8 cellular contexts compared by ENCODE assay signal in the genomic region with DNA sequence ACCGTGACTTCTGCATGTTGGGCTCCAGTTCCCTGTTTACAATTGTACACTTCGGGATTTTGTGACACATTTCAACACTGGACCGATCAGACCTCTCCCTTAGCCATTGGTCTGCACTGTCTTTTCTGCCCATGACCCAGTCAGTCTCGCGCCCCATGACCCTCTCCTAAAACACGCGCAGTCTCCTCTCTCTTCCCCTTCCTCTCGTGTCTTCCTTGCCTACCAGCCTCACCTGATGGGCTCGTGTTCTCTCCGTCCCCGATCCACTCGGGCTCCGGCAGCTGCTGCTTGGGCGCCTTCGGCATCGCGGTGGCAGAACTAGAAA. TPM values are rescaled to one million over a fixed set of nuclear protein-coding genes. Genes with fewer than 3 reads are reported as not detected.
DNase-seq lines count a peak whose midpoint lies in the region; ATAC-seq and TF ChIP-seq lines count a peak whose summit lies in the region.

No MANE protein-coding gene starts in this region.

- CTCF ChIA-PET in mammary epithelial cell (lab: Charles Lee; ENCODE audit: low non-redundant PET), result interaction anchor here (0.6 kb wide), 2 partner anchors 13 to 29 kb away, joined by 3 to 6 read pairs; no protein-coding TSS in a partner anchor

- H3K27ac ChIP-seq in BLaER1 (peak overlapping the region; percentile 91), mammary epithelial cell (ENCODE audit: insufficient read depth, low read depth, low read length) (peak overlapping the region; percentile 68), lower lobe of right lung (peak overlapping the region; percentile 90), uterus (peak overlapping the region; percentile 91 to 93)

- intact Hi-C loops in mammary epithelial cell (cut with micrococcal nuclease) (loop anchor here (1.0 kb wide), 1 partner anchor 14 kb away; a partner anchor contains a TSS), lower lobe of right lung (cut with DNase I) (no loop called here), uterus (cut with DNase I; ENCODE audit: low total_unique reads) (no loop called here)

- H3K4me1 ChIP-seq in BLaER1 (peaks cover 40% of the 10 kb centered on the region), mammary epithelial cell (ENCODE audit: insufficient read depth, low read length) (peaks cover 17% of the 10 kb centered on the region), lower lobe of right lung (peaks cover 41% of the 10 kb centered on the region), uterus (peaks cover 4 to 8% of the 10 kb centered on the region in 2 donors)

- no peak for TF ChIP-seq POLR2A in uterus (IDR thresholded peaks at IDR 0.05)

- DNase-seq in mammary epithelial cell (no peak), lower lobe of right lung (no peak), uterus (no peak), A172 (ENCODE audit: low spot score) (no peak), middle frontal gyrus (ENCODE audit: extremely low spot score, low spot score) (no peak)

- peak overlapping the region; percentile 91 for H3K9ac ChIP-seq in BLaER1
- peak overlapping the region; percentile 76 for H3K9ac ChIP-seq in mammary epithelial cell (ENCODE audit: insufficient read depth, low read length)

- in situ Hi-C loops in mammary epithelial cell (cut with MboI; ENCODE audit: low sequenced_read_pairs in 2 of 2), result no loop called here

- H3K27me3 ChIP-seq in BLaER1 (no peaks in the 10 kb centered on the region), mammary epithelial cell (ENCODE audit: insufficient read depth, low read length) (no peaks in the 10 kb centered on the region), lower lobe of right lung (ENCODE audit: low read depth) (no peaks in the 10 kb centered on the region), uterus (no peaks in the 10 kb centered on the region)

- peaks cover 44% of the 10 kb centered on the region for H3K79me2 ChIP-seq in mammary epithelial cell (ENCODE audit: insufficient read depth, low read length)

- H3K36me3 ChIP-seq in BLaER1 (peaks cover 30% of the 10 kb centered on the region), mammary epithelial cell (ENCODE audit: insufficient read depth, low read length) (peaks cover 3% of the 10 kb centered on the region), lower lobe of right lung (no peaks in the 10 kb centered on the region), uterus (no peaks in the 10 kb centered on the region)

- H3K4me2 ChIP-seq in BLaER1 (peak overlapping the region; percentile 92), mammary epithelial cell (ENCODE audit: insufficient read depth, low read depth, low read length) (peak overlapping the region; percentile 98)

- TF ChIP-seq CTCF in mammary epithelial cell (conservative IDR thresholded peaks at IDR 0.05 in 1 of 2, IDR thresholded peaks at IDR 0.05 in 1 of 2; ENCODE audit: extremely low read depth in 1 of 2, insufficient read depth in 1 of 2, low read depth in 1 of 2, low read length in 2 of 2), result no peak
- TF ChIP-seq CTCF in lower lobe of right lung (IDR thresholded peaks at IDR 0.05), result no peak
- no peak for TF ChIP-seq CTCF in uterus (IDR thresholded peaks at IDR 0.05)

- H3K9me3 ChIP-seq in BLaER1 (no peaks in the 10 kb centered on the region), mammary epithelial cell (replicated peaks; ENCODE audit: insufficient read depth, low read length) (no peaks in the 10 kb centered on the region), lower lobe of right lung (no peaks in the 10 kb centered on the region), uterus (no peaks in the 10 kb centered on the region)

- H4K20me1 ChIP-seq in BLaER1 (peaks cover 44% of the 10 kb centered on the region), mammary epithelial cell (ENCODE audit: insufficient read depth, low read length) (peaks cover 2% of the 10 kb centered on the region)

- dilution Hi-C loops in mammary epithelial cell (cut with HindIII; ENCODE audit: low sequenced_read_pairs), result no loop called here

- TSS peak; percentile 45 for BruUV-seq in mammary epithelial cell (replicated peaks; lab: Mats Ljungman, UMichigan)

- ATAC-seq in GM21360 (IDR thresholded peaks at IDR 0.05; ENCODE audit: unreplicated experiment) (peak; percentile 13), HG03575 (IDR thresholded peaks at IDR 0.05; ENCODE audit: extremely low read depth, insufficient number of reproducible peaks, low FRiP score, unreplicated experiment) (peak; percentile 21), lower lobe of right lung (peak; percentile 44 to 45)

- H3K4me3 ChIP-seq in BLaER1 (peak overlapping the region; percentile 75), mammary epithelial cell (replicated peaks in 1 of 3; ENCODE audit: insufficient read depth in 1 of 3, low read depth in 2 of 3, low read length in 3 of 3) (peak overlapping the region; percentile 70 to 81 (median 73)), lower lobe of right lung (peak overlapping the region; percentile 95), uterus (peak overlapping the region; percentile 60 to 74)

- 4% methylated on average over 14 of the region's 17 CpGs for WGBS in mammary epithelial cell (ENCODE audit: low coverage, missing lambda C conversion rate)

- peak overlapping the region; percentile 97 for H2AFZ ChIP-seq in mammary epithelial cell (ENCODE audit: low read depth, low read length)

RNA-seq across cellular contexts. Expression of a gene that starts 0.5 kb away (rescaled TPM):
- total RNA-seq in mammary epithelial cell (10 to 100 TPM; 31.8 to 59.8 TPM), lower lobe of right lung (40.0 TPM), uterus (10 to 100 TPM; 17.4 to 48.6 (median 28.9) TPM)
- 45.1 TPM for polyA plus RNA-seq in mammary epithelial cell
- polyA minus RNA-seq in mammary epithelial cell, result 91.1 TPM
- 45.6 and 45.7 TPM in 2 replicates for total RNA-seq in A172 (2014; rRNA removed; shearing (Covaris generic))

RNA-seq across cellular contexts. Expression of a gene that starts 13.6 kb away (rescaled TPM):
- total RNA-seq in mammary epithelial cell, result 10 to 100 TPM in 1 of 2 donors, 1 to 10 TPM in 1; 3.0 to 13.5 TPM
- polyA plus RNA-seq in mammary epithelial cell, result 6.1 TPM
- polyA minus RNA-seq in mammary epithelial cell, result 6.5 TPM
- 7.5 TPM for total RNA-seq in lower lobe of right lung
- 10 to 100 TPM in 2 of 4 donors, 1 to 10 TPM in 2; 4.4 to 23.0 (median 16.2) TPM for total RNA-seq in uterus
- total RNA-seq in A172 (2014; rRNA removed; shearing (Covaris generic)), result 5.5 and 7.6 TPM in 2 replicates

RNA-seq across cellular contexts. Expression of a gene that starts 14.4 kb away (rescaled TPM):
- 10 to 100 TPM; 40.8 to 84.4 TPM for total RNA-seq in mammary epithelial cell
- polyA plus RNA-seq in mammary epithelial cell, result 32.0 TPM
- polyA minus RNA-seq in mammary epithelial cell, result 61.9 TPM
- total RNA-seq in lower lobe of right lung, result 54.9 TPM
- 100 to 1,000 TPM in 2 of 4 donors, 10 to 100 TPM in 1, 1 to 10 TPM in 1; 7.2 to 150 (median 79.5) TPM for total RNA-seq in uterus
- 15.0 and 28.2 TPM in 2 replicates for total RNA-seq in A172 (2014; rRNA removed; shearing (Covaris generic))

RNA-seq across cellular contexts. Expression of a gene that starts 46.3 kb away (rescaled TPM):
- total RNA-seq in mammary epithelial cell (100 to 1,000 TPM in 1 of 2 donors, 10 to 100 TPM in 1; 60.7 to 124 TPM), lower lobe of right lung (68.8 TPM), uterus (10 to 100 TPM; 24.1 to 86.0 (median 40.2) TPM)
- 36.1 TPM for polyA plus RNA-seq in mammary epithelial cell
- 88.2 TPM for polyA minus RNA-seq in mammary epithelial cell
- 22.6 and 28.2 TPM in 2 replicates for total RNA-seq in A172 (2014; rRNA removed; shearing (Covaris generic))

RNA-seq across cellular contexts. Expression of a gene that starts 46.9 kb away (rescaled TPM):
- total RNA-seq in mammary epithelial cell (10 to 100 TPM; 57.5 to 68.8 TPM), lower lobe of right lung (55.0 TPM), uterus (10 to 100 TPM; 15.1 to 45.5 (median 36.7) TPM)
- 87.0 TPM for polyA plus RNA-seq in mammary epithelial cell
- polyA minus RNA-seq in mammary epithelial cell, result 85.1 TPM
- 76.8 and 82.8 TPM in 2 replicates for total RNA-seq in A172 (2014; rRNA removed; shearing (Covaris generic))
